In the genomic region with DNA sequence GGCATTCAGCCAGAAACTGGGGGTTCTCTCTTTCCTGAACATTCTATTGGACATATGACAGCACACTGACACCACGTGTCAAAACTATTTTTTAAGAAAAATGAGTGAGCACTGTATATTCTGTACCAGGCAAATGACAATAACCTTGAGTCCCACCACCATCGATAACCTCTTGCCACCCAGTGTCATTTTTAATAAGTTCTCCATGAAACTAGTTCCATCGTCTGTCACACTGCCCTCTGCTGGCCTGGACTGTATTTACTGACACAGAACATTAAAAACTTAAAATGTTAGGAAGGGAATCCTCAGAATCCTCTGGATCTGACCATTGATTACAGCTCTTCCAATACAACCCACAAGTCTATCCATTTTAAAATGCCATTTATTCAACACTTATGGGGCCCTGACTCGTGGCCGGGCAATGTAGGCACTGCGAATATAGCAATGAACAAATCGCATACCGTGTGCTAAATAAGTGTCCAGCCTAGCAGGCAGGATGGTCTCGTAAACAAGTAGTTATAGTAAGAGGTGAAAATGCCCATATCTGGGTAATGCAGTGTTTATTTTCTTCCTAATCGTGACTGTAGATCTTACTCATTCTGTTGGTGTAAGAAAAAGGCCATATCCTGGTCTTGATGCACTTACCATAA, we compare ENCODE assay signal across 9 cellular contexts. TPM values are rescaled to one million over a fixed set of nuclear protein-coding genes. Genes with fewer than 3 reads are reported as not detected.
DNase-seq lines count a peak whose midpoint lies in the region; ATAC-seq and TF ChIP-seq lines count a peak whose summit lies in the region.
"Had no signal": no experiment of that assay in that cellular context is flagged by ENCODE, and none has a peak within 500 bp of the region (broad histone marks: within the 10 kb centered on the region; RNA-seq: fewer than 3 reads in every experiment).

No MANE protein-coding gene starts in this region.

- H3F3A ChIP-seq in SK-N-SH (replicated peaks; ENCODE audit: insufficient read depth): no peaks in the 10 kb centered on the region

- H3K4me2 ChIP-seq in SK-N-SH: no peak overlapping the region

- ATAC-seq in GM21528 (IDR thresholded peaks at IDR 0.05; ENCODE audit: low FRiP score, unreplicated experiment) (no peak), GM21390 (IDR thresholded peaks at IDR 0.05; ENCODE audit: unreplicated experiment) (no peak)

- H3K9me3 ChIP-seq in SK-N-SH: no peaks in the 10 kb centered on the region

- H3K36me3 Mint-ChIP-seq in HFFc6 (ENCODE audit: low read depth): no peaks in the 10 kb centered on the region

- POLR2A ChIA-PET in SK-N-SH (lab: Yijun Ruan, JAX): no interaction called here

- CTCF ChIA-PET in SK-N-SH (lab: Yijun Ruan, JAX): interaction anchor here (0.6 to 2.3 kb wide), 12 partner anchors 12 to 361 kb away, joined by 3 to 6 read pairs (median 4); no protein-coding TSS in a partner anchor

- H3K4me1 Mint-ChIP-seq in HFFc6 (ENCODE audit: low read depth): no peaks in the 10 kb centered on the region

- no peaks in the 10 kb centered on the region for H3K9me3 Mint-ChIP-seq in HFFc6
- H3K9me3 Mint-ChIP-seq: T-helper 1 cell treated with Interleukin-12 subunit alpha and Interleukin-12 subunit beta and Interleukin-4 antibody, amounts not matched to agents 30 μg/mL and 1 μg/mL, for 36 hours had no signal

- no peak overlapping the region for H2AFZ ChIP-seq in SK-N-SH (ENCODE audit: low read depth)

- H3K27ac ChIP-seq in SK-N-SH (ENCODE audit: low read depth in 2 of 2, low read length in 1 of 2): no peak overlapping the region

- peak; percentile 55 for DNase-seq in D341Med (ENCODE audit: low spot score)
- DNase-seq in HFFc6: peak; percentile 22
- peak; percentile 34 for DNase-seq in SK-N-SH
- DNase-seq in T47D (ENCODE audit: low read depth in 1 of 2, low spot score in 1 of 2): peak; percentile 18 to 67
- DNase-seq in kidney glomerular epithelial cell (lab: John Stamatoyannopoulos, UW): peak; percentile 16
- DNase-seq in stimulated activated CD4-positive, alpha-beta T cell treated with anti-CD3 and anti-CD28 coated beads, Interleukin-4, amount 100 ng/mL, for 48 hours (ENCODE audit: low read depth in 2 of 2): peak; percentile 14 to 46

- H4K20me1 ChIP-seq in SK-N-SH (ENCODE audit: insufficient read depth): no peaks in the 10 kb centered on the region

- no peak overlapping the region for H3K4me3 Mint-ChIP-seq in HFFc6
- H3K4me3 Mint-ChIP-seq: T-helper 1 cell treated with Interleukin-12 subunit alpha and Interleukin-12 subunit beta and Interleukin-4 antibody, amounts not matched to agents 30 μg/mL and 1 μg/mL, for 36 hours had no signal

- no peaks in the 10 kb centered on the region for H3K9me2 ChIP-seq in SK-N-SH

- in situ Hi-C loops in T47D (cut with HindIII; ENCODE audit: low pct_unique_long_range_greater_than_20kb, low sequenced_read_pairs): no loop called here

- no peak overlapping the region for H3K27ac Mint-ChIP-seq in HFFc6
- H3K27ac Mint-ChIP-seq: T-helper 1 cell treated with Interleukin-12 subunit alpha and Interleukin-12 subunit beta and Interleukin-4 antibody, amounts not matched to agents 30 μg/mL and 1 μg/mL, for 36 hours had no signal

- peaks cover 2% of the 10 kb centered on the region; the same call in 1 of the 2 replicates for H3K27me3 Mint-ChIP-seq in HFFc6 (ENCODE audit: insufficient read depth)

- WGBS in SK-N-SH (ENCODE audit: low lambda C conversion rate): 60% methylated on average over 10 of the region's 10 CpGs

- no peaks in the 10 kb centered on the region for H3K79me2 ChIP-seq in SK-N-SH (ENCODE audit: insufficient read depth)

- H3K27me3 ChIP-seq in SK-N-SH (ENCODE audit: insufficient read depth): no peaks in the 10 kb centered on the region; the same call in 1 of the 2 replicates

- TF ChIP-seq CTCF in HFFc6 (IDR thresholded peaks at IDR 0.05) (peak; percentile 90), SK-N-SH (IDR thresholded peaks at IDR 0.05) (peak; percentile 85)

- H3K4me1 ChIP-seq in SK-N-SH (ENCODE audit: control insufficient read depth in 1 of 2, insufficient read depth in 2 of 2, low read depth in 1 of 2, low read length in 1 of 2): no peaks in the 10 kb centered on the region

- H3K36me3 ChIP-seq in SK-N-SH (replicated peaks in 1 of 2; ENCODE audit: control insufficient read depth in 1 of 2, insufficient read depth in 2 of 2, low read length in 1 of 2): no peaks in the 10 kb centered on the region

- TF ChIP-seq RAD21 in SK-N-SH (IDR thresholded peaks at IDR 0.05; ENCODE audit: low read length): peak; percentile 61

- H3K4me3 ChIP-seq in SK-N-SH (ENCODE audit: low read depth in 2 of 2, low read length in 1 of 2): no peak overlapping the region; a peak in 1 of 4 replicates

- H3K9ac ChIP-seq in SK-N-SH: no peak overlapping the region

- no peak for TF ChIP-seq EP300 in SK-N-SH (IDR thresholded peaks at IDR 0.05; ENCODE audit: borderline replicate concordance in 1 of 2, low read depth in 1 of 2, low read length in 1 of 2)

TF ChIP-seq in SK-N-SH, 30 proteins besides CTCF, POLR2A, EP300 and RAD21:
- TF ChIP-seq, protein P1, sequence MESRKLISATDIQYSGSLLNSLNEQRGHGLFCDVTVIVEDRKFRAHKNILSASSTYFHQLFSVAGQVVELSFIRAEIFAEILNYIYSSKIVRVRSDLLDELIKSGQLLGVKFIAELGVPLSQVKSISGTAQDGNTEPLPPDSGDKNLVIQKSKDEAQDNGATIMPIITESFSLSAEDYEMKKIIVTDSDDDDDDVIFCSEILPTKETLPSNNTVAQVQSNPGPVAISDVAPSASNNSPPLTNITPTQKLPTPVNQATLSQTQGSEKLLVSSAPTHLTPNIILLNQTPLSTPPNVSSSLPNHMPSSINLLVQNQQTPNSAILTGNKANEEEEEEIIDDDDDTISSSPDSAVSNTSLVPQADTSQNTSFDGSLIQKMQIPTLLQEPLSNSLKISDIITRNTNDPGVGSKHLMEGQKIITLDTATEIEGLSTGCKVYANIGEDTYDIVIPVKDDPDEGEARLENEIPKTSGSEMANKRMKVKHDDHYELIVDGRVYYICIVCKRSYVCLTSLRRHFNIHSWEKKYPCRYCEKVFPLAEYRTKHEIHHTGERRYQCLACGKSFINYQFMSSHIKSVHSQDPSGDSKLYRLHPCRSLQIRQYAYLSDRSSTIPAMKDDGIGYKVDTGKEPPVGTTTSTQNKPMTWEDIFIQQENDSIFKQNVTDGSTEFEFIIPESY (IDR thresholded peaks at IDR 0.05; ENCODE audit: borderline replicate concordance, low read depth): no peak
- TF ChIP-seq NRF1 (IDR thresholded peaks at IDR 0.05; ENCODE audit: low read depth, low read length) (0 out of 2 replicates have a peak, but pooled peaks have one; percentile 7), TAF1 (IDR thresholded peaks at IDR 0.05; ENCODE audit: borderline replicate concordance, low read depth, low read length) (no peak), SMC3 (IDR thresholded peaks at IDR 0.05; ENCODE audit: low read depth, low read length) (peak; percentile 66)
- TF ChIP-seq, protein P2, sequence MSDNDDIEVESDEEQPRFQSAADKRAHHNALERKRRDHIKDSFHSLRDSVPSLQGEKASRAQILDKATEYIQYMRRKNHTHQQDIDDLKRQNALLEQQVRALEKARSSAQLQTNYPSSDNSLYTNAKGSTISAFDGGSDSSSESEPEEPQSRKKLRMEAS (IDR thresholded peaks at IDR 0.05; ENCODE audit: low read depth): no peak
- TF ChIP-seq, protein P3, sequence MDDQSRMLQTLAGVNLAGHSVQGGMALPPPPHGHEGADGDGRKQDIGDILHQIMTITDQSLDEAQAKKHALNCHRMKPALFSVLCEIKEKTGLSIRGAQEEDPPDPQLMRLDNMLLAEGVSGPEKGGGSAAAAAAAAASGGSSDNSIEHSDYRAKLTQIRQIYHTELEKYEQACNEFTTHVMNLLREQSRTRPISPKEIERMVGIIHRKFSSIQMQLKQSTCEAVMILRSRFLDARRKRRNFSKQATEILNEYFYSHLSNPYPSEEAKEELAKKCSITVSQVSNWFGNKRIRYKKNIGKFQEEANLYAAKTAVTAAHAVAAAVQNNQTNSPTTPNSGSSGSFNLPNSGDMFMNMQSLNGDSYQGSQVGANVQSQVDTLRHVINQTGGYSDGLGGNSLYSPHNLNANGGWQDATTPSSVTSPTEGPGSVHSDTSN (IDR thresholded peaks at IDR 0.05): no peak

RNA-seq across cellular contexts. Expression of a gene that starts 35.9 kb away (rescaled TPM):
- not detected for total RNA-seq in HFFc6 (2021; fragmentation: NEBNext Ultra II Directional; extraction: Animal tissue kit (Norgen Biotek cat#: 25700))
- polyA plus RNA-seq in SK-N-SH (2012; rRNA removed): 0.74 and 0.75 TPM in 2 replicates
- polyA plus RNA-seq in SK-N-SH (2012; cell fraction: cytosol; rRNA removed): 0.20 and 0.31 TPM in 2 replicates
- polyA plus RNA-seq in SK-N-SH (2012; cell fraction: nucleus; rRNA removed): 1.8 and 2.6 TPM in 2 replicates
